ENCODE assay signal across 18 cellular contexts in genomic region chr9:115673599-115673998, GRCh38.
A peak's percentile ranks its signal among the peaks of the same experiment; 100 is the strongest.
DNase-seq lines count a peak whose midpoint lies in the region; ATAC-seq and TF ChIP-seq lines count a peak whose summit lies in the region.
"Had no signal": no experiment of that assay in that cellular context is flagged by ENCODE, and none has a peak within 500 bp of the region (broad histone marks: within the 10 kb centered on the region; RNA-seq: fewer than 3 reads in every experiment).

No MANE protein-coding gene starts in this region.

- TF ChIP-seq POLR2A in heart left ventricle (IDR thresholded peaks at IDR 0.05) (no peak), vagina (IDR thresholded peaks at IDR 0.05) (no peak)

- peak overlapping the region in 7 of 12 donors; percentile 47 to 74 (median 54) for H3K27ac ChIP-seq in heart left ventricle
- H3K27ac ChIP-seq in ascending aorta = peak overlapping the region; percentile 81 to 86
- H3K27ac ChIP-seq in hepatocyte = peak overlapping the region; percentile 97
- peak overlapping the region; percentile 9 for H3K27ac ChIP-seq in vagina

- H3K4me2 ChIP-seq in hepatocyte = no peak overlapping the region

- ATAC-seq in heart left ventricle (peak in 2 of 4 donors; percentile 45 to 73), Right ventricle myocardium inferior (no peak), HG03108 (IDR thresholded peaks at IDR 0.05; ENCODE audit: unreplicated experiment) (no peak)
- ATAC-seq: activated CD4-positive, CD25-positive, alpha-beta regulatory T cell treated with anti-CD3 and anti-CD28 coated beads, Interleukin-2, amount 50 U/mL, for 24 hours; GM12878; natural killer cell had no signal

- intact Hi-C loops in heart left ventricle (cut with DNase I) (no loop called here), Right ventricle myocardium inferior (cut with DNase I) (no loop called here), ascending aorta (cut with DNase I) (loop anchor here (2.0 kb wide), 1 partner anchor 17 kb away; no protein-coding TSS in a partner anchor), vagina (cut with DNase I) (no loop called here)

- no peak overlapping the region for H2AFZ ChIP-seq in hepatocyte

- no peak overlapping the region for H3K4me3 ChIP-seq in heart left ventricle
- no peak overlapping the region for H3K4me3 ChIP-seq in ascending aorta
- H3K4me3 ChIP-seq in hepatocyte = no peak overlapping the region
- H3K4me3 ChIP-seq in vagina = no peak overlapping the region
- H3K4me3 ChIP-seq in BE2C (ENCODE audit: low read depth, low read length) = no peak overlapping the region
- H3K4me3 ChIP-seq: GM12878, transverse colon had no signal

- H3K36me3 ChIP-seq in heart left ventricle = no peaks in the 10 kb centered on the region
- H3K36me3 ChIP-seq in ascending aorta = no peaks in the 10 kb centered on the region
- H3K36me3 ChIP-seq in hepatocyte (replicated peaks; ENCODE audit: insufficient read depth, low read depth) = no peaks in the 10 kb centered on the region
- H3K36me3 ChIP-seq in vagina = no peaks in the 10 kb centered on the region
- no peaks in the 10 kb centered on the region for H3K36me3 ChIP-seq in BE2C
- H3K36me3 ChIP-seq: transverse colon had no signal

- WGBS in heart left ventricle, 4 donors = 73 to 89% (median 80%) methylated on average over 3 of the region's 3 CpGs
- WGBS in hepatocyte (ENCODE audit: low lambda C conversion rate, missing lambda C conversion rate) = 93% methylated on average over 3 of the region's 3 CpGs

- no peaks in the 10 kb centered on the region for H3K9me3 ChIP-seq in heart left ventricle
- no peaks in the 10 kb centered on the region for H3K9me3 ChIP-seq in ascending aorta
- no peaks in the 10 kb centered on the region for H3K9me3 ChIP-seq in hepatocyte (ENCODE audit: low read depth)
- H3K9me3 ChIP-seq in vagina = no peaks in the 10 kb centered on the region
- H3K9me3 ChIP-seq in BE2C = no peaks in the 10 kb centered on the region
- H3K9me3 ChIP-seq: transverse colon had no signal

- no peaks in the 10 kb centered on the region for H3K27me3 ChIP-seq in heart left ventricle
- no peaks in the 10 kb centered on the region for H3K27me3 ChIP-seq in ascending aorta
- no peaks in the 10 kb centered on the region for H3K27me3 ChIP-seq in hepatocyte
- H3K27me3 ChIP-seq in vagina = no peaks in the 10 kb centered on the region
- H3K27me3 ChIP-seq in BE2C = no peaks in the 10 kb centered on the region
- H3K27me3 ChIP-seq: transverse colon had no signal

- DNase-seq in heart left ventricle (peak in 1 of 5 donors; percentile 34), Right ventricle myocardium inferior (ENCODE audit: missing footprints) (no peak), ascending aorta (ENCODE audit: low spot score in 2 of 2) (no peak), hepatocyte (ENCODE audit: low spot score) (no peak), vagina (ENCODE audit: extremely low spot score in 2 of 2) (no peak), islet precursor cell (no peak), BE2C (no peak)
- DNase-seq: 8988T; activated T-cell treated with anti-CD3 and anti-CD28 coated beads, Interleukin-2, amount 50 U/mL, for 24 hours; H9; natural killer cell; NCI-H1694 treated with DMSO at 0.1 percent for 48 hours; NCI-H82; small intestine; transverse colon had no signal

- H3K4me1 ChIP-seq in heart left ventricle (peaks cover 0 to 15% (median 0%) of the 10 kb centered on the region in 12 donors), ascending aorta (peaks cover 3 to 29% of the 10 kb centered on the region in 2 donors), hepatocyte (ENCODE audit: insufficient read depth) (no peaks in the 10 kb centered on the region), vagina (no peaks in the 10 kb centered on the region), BE2C (no peaks in the 10 kb centered on the region)
- H3K4me1 ChIP-seq: transverse colon had no signal

- no peaks in the 10 kb centered on the region for H3K79me2 ChIP-seq in hepatocyte

- no peak for TF ChIP-seq CTCF in heart left ventricle (IDR thresholded peaks at IDR 0.05)
- no peak for TF ChIP-seq CTCF in ascending aorta (IDR thresholded peaks at IDR 0.05)
- TF ChIP-seq CTCF in hepatocyte (IDR thresholded peaks at IDR 0.05; ENCODE audit: poor library complexity) = no peak
- TF ChIP-seq CTCF in vagina (IDR thresholded peaks at IDR 0.05) = no peak
- no peak for TF ChIP-seq CTCF in BE2C (IDR thresholded peaks at IDR 0.05; ENCODE audit: low read depth, low read length)

- H3K9me2 ChIP-seq in hepatocyte (replicated peaks; ENCODE audit: insufficient read depth) = no peaks in the 10 kb centered on the region

- H4K20me1 ChIP-seq in hepatocyte (ENCODE audit: insufficient read depth, poor library complexity, severe bottlenecking) = no peaks in the 10 kb centered on the region

Comparison
In these comparisons a context has a peak if more than half of its experiments do, and no peak if none do; other contexts are left out.
1. H3K27ac ChIP-seq: peak in every context shown above with its lines; median percentile 97 in hepatocyte; 84 in ascending aorta; 54 in heart left ventricle; 9 in vagina.